Comparison of ENCODE assay signal across 8 cellular contexts in genomic region chr12:23463172-23463571, GRCh38.
"Had no signal": no experiment of that assay in that cellular context is flagged by ENCODE, and none has a peak within 500 bp of the region (broad histone marks: within the 10 kb centered on the region; RNA-seq: fewer than 3 reads in every experiment).

No MANE protein-coding gene starts in this region.

- ATAC-seq: GM12878 had no signal

- H3K4me3 ChIP-seq: GM12878 had no signal

- FAIRE-seq: G401.6, GM12878, GM12891, GM12892, GM18507, GM19239 had no signal

- DNase-seq: GDM1, GF-D8 had no signal
